1 cellular context compared by ENCODE assay signal in genomic region chr18:76610012-76610411, GRCh38.
TF ChIP-seq lines count a peak whose summit lies in the region.

No MANE protein-coding gene starts in this region.

TF ChIP-seq in IMR-90, 13 proteins besides CTCF, POLR2A, EP300 and RAD21:
- TF ChIP-seq MAFK (IDR thresholded peaks at IDR 0.05; ENCODE audit: low read depth, low read length), result peak; percentile 65
- TF ChIP-seq NFE2L2 (IDR thresholded peaks at IDR 0.05; ENCODE audit: low read depth, low read length), result no peak
TF ChIP-seq in IMR-90: peak in this region for 1.
